Comparison of ENCODE assay signal across 11 cellular contexts in the genomic region with DNA sequence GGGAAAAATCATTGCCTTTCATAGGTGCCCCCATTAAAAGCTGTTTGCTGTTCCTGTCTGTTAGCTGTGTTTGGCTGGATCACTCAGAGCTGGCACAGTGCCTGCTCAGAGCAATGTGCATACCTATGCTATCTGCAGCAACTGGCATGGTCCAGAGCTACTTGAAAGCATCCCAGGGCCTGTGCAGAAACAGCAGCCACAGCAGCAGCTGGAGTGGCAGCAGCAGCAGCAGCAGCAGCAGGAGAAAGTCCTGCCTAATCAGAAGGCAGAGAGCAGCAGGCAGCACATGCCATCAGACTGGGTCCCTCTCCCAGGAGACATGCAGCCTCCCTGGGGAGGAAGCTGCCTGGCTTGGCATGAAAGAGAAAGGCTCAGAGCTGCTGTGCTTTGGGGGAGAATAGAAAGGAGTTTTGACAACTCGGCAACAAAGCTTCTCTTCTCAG.
A peak's percentile ranks its signal among the peaks of the same experiment; 100 is the strongest.
DNase-seq lines count a peak whose midpoint lies in the region; ATAC-seq and TF ChIP-seq lines count a peak whose summit lies in the region.
"Had no signal": no experiment of that assay in that cellular context is flagged by ENCODE, and none has a peak within 500 bp of the region (broad histone marks: within the 10 kb centered on the region; RNA-seq: fewer than 3 reads in every experiment).

No MANE protein-coding gene starts in this region.

- no peaks in the 10 kb centered on the region for H3K79me2 ChIP-seq in GM23338 (replicated peaks; ENCODE audit: insufficient read depth)

- H3K27me3 ChIP-seq in GM23338 (ENCODE audit: insufficient read depth): no peaks in the 10 kb centered on the region
- no peaks in the 10 kb centered on the region for H3K27me3 ChIP-seq in iPS-15b (ENCODE audit: control insufficient read depth, insufficient read depth, low read length)
- H3K27me3 ChIP-seq: neutrophil had no signal

- H3K27ac Mint-ChIP-seq in GM23338: peak overlapping the region; percentile 47; the same call in 1 of the 2 replicates

- H3K9me3 ChIP-seq in iPS-15b (ENCODE audit: control insufficient read depth, insufficient read depth, low read length): no peaks in the 10 kb centered on the region
- H3K9me3 ChIP-seq: neutrophil had no signal

- no peaks in the 10 kb centered on the region for H3K9me3 Mint-ChIP-seq in GM23338

- H2AFZ ChIP-seq in GM23338: no peak overlapping the region

- ATAC-seq in GM23338 (peak; percentile 74), HG03280 (IDR thresholded peaks at IDR 0.05; ENCODE audit: unreplicated experiment) (no peak)

- H3K27ac ChIP-seq in GM23338 (ENCODE audit: low read depth) (no peak overlapping the region), RWPE1 (peak overlapping the region; percentile 34)
- H3K27ac ChIP-seq: neutrophil had no signal

- POLR2A ChIA-PET in RWPE1 (lab: Yijun Ruan, JAX; ENCODE audit: low non-redundant PET): no interaction called here

- no peak overlapping the region; the same call in 2 of the 3 replicates for H3K4me3 Mint-ChIP-seq in GM23338

- TF ChIP-seq CTCF in GM23338 (conservative IDR thresholded peaks at IDR 0.05; ENCODE audit: low read depth in 2 of 2): no peak
- peak; percentile 63 for TF ChIP-seq CTCF in RWPE1 (conservative IDR thresholded peaks at IDR 0.05; ENCODE audit: low read depth)
- no peak for TF ChIP-seq CTCF in GM10266 (IDR thresholded peaks at IDR 0.05; ENCODE audit: control insufficient read depth, insufficient read depth, low read depth, missing control alignments)

- H4K20me1 ChIP-seq in GM23338 (replicated peaks; ENCODE audit: insufficient read depth): no peaks in the 10 kb centered on the region

- CTCF ChIA-PET in RWPE1 (lab: Yijun Ruan, JAX): interaction anchor here (0.5 to 1.7 kb wide), 28 partner anchors 8 to 1069 kb away, joined by 3 to 13 read pairs (median 4); partner anchors contain the start of gene TENM2

- DNase-seq in Ammon's horn (ENCODE audit: low spot score) (peak; percentile 12), GM23338 (ENCODE audit: low spot score) (peak; percentile 24), RWPE1 (ENCODE audit: low spot score) (no peak), cerebellum (ENCODE audit: low spot score) (no peak), cortex of kidney (lab: John Stamatoyannopoulos, UW) (no peak), GM10266 (ENCODE audit: extremely low spot score) (no peak)
- DNase-seq: activated effector memory CD4-positive, alpha-beta T cell treated with anti-CD3 and anti-CD28 coated beads, Interleukin-2, amount 50 U/mL, for 16 hours; effector CD4-positive, alpha-beta T cell had no signal

- H3F3A ChIP-seq in GM23338 (replicated peaks; ENCODE audit: low read depth): 0 out of 2 replicates have a peak, but pooled peaks cover 3% of the 10 kb centered on the region

- no peaks in the 10 kb centered on the region for H3K9me2 ChIP-seq in GM23338 (ENCODE audit: insufficient read depth)

- peak overlapping the region; percentile 16 for H3K9ac ChIP-seq in iPS-15b (ENCODE audit: low read depth, low read length)

- H3K4me1 Mint-ChIP-seq in GM23338: peaks cover 26% of the 10 kb centered on the region

- no peaks in the 10 kb centered on the region for H3K36me3 Mint-ChIP-seq in GM23338 (ENCODE audit: low read depth)

- H3K4me3 ChIP-seq in GM23338 (no peak overlapping the region), iPS-15b (ENCODE audit: low read depth, low read length) (no peak overlapping the region)

- H3K4me2 ChIP-seq in GM23338: peak overlapping the region; percentile 11; the same call in 1 of the 2 replicates

- no peaks in the 10 kb centered on the region for H3K36me3 ChIP-seq in GM23338 (ENCODE audit: insufficient read depth)
- no peaks in the 10 kb centered on the region for H3K36me3 ChIP-seq in iPS-15b (ENCODE audit: control insufficient read depth, insufficient read depth, low read length)
- H3K36me3 ChIP-seq: neutrophil had no signal

- H3K27me3 Mint-ChIP-seq in GM23338 (ENCODE audit: insufficient read depth, low read depth, poor library complexity): peaks cover 3% of the 10 kb centered on the region

- peaks cover 9% of the 10 kb centered on the region for H3K4me1 ChIP-seq in GM23338 (ENCODE audit: insufficient read depth)
- H3K4me1 ChIP-seq in iPS-15b (ENCODE audit: control insufficient read depth, insufficient read depth, low read length): peaks cover 17% of the 10 kb centered on the region

TF ChIP-seq in GM23338, 12 proteins besides CTCF, POLR2A, EP300 and RAD21 (continues in another document):
- TF ChIP-seq EZH2phosphoT487 (IDR thresholded peaks at IDR 0.05; ENCODE audit: unreplicated experiment) (no peak), REST (IDR thresholded peaks at IDR 0.05; ENCODE audit: unreplicated experiment) (no peak), STAT1 (IDR thresholded peaks at IDR 0.05; ENCODE audit: unreplicated experiment) (no peak), ZNF114 (CRISPR knock-in tag; IDR thresholded peaks at IDR 0.05) (no peak)

Comparison
In these comparisons a context has a peak if more than half of its experiments do, and no peak if none do; other contexts are left out.
1. DNase-seq: peak in Ammon's horn (single experiment) and GM23338 (single experiment); none in RWPE1 (single experiment), cerebellum (single experiment), cortex of kidney (single experiment) and GM10266 (single experiment).